1 cellular context compared by ENCODE assay signal in the genomic region with DNA sequence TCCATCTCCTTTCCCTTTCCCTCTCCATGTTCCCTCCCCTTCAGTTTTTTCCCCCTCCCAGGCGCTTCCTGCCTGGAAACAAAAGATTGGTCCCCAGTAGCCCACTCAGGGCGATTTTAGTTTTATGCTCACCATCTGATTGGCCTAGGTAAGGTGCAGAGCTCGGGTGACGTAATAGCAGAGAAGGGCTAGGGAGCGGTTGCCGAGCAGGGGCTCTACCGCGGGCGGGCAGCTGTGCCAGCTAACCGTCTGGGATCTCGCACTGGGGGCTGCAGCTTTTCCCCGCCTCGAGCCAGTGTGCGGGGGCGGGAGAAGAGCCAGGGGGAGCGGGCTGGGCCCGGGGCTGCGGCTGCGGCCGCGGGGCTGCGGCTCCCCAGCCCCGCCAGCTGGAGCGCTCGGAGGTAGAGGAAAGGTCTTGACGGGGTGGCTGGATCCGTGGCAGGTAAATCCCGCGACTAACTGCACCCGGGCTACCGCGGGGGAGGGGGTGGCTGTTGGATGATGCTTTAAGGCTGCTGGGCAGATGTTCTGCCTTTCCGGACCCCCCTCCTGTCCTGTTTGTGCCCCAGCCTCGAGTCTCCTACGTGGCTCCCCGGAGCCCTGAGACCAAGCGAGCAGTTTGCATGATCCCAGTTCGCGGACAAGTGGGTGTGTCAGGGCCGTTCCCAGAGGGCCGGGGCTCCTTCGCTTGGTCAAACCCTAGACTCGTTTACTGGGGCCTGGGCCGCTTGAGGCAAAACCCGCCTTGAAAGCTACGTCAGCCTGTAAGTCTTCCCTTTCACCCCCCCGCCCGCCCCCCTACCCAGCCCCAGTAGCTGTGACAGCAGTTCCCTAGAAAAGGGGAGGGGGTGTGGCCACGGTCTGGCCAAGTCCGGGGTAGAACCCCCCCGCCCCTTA.
TF ChIP-seq lines count a peak whose summit lies in the region.

A gene (plus strand): TSS at position 218 of the 897 bp plus-strand sequence. CDS start 26,913 bp downstream, outside the sequence.

TF ChIP-seq in HEK293, 187 proteins besides CTCF, POLR2A, EP300 and RAD21 (continued from another document):
- TF ChIP-seq, protein P1, sequence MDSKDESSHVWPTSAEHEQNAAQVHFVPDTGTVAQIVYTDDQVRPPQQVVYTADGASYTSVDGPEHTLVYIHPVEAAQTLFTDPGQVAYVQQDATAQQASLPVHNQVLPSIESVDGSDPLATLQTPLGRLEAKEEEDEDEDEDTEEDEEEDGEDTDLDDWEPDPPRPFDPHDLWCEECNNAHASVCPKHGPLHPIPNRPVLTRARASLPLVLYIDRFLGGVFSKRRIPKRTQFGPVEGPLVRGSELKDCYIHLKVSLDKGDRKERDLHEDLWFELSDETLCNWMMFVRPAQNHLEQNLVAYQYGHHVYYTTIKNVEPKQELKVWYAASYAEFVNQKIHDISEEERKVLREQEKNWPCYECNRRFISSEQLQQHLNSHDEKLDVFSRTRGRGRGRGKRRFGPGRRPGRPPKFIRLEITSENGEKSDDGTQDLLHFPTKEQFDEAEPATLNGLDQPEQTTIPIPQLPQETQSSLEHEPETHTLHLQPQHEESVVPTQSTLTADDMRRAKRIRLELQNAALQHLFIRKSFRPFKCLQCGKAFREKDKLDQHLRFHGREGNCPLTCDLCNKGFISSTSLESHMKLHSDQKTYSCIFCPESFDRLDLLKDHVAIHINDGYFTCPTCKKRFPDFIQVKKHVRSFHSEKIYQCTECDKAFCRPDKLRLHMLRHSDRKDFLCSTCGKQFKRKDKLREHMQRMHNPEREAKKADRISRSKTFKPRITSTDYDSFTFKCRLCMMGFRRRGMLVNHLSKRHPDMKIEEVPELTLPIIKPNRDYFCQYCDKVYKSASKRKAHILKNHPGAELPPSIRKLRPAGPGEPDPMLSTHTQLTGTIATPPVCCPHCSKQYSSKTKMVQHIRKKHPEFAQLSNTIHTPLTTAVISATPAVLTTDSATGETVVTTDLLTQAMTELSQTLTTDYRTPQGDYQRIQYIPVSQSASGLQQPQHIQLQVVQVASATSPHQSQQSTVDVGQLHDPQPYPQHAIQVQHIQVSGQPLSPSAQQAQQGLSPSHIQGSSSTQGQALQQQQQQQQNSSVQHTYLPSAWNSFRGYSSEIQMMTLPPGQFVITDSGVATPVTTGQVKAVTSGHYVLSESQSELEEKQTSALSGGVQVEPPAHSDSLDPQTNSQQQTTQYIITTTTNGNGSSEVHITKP (tag by site-specific recombination; IDR thresholded peaks at IDR 0.05) = 0 out of 2 replicates have a peak, but pooled peaks have one; percentile 13
- TF ChIP-seq, protein P2, sequence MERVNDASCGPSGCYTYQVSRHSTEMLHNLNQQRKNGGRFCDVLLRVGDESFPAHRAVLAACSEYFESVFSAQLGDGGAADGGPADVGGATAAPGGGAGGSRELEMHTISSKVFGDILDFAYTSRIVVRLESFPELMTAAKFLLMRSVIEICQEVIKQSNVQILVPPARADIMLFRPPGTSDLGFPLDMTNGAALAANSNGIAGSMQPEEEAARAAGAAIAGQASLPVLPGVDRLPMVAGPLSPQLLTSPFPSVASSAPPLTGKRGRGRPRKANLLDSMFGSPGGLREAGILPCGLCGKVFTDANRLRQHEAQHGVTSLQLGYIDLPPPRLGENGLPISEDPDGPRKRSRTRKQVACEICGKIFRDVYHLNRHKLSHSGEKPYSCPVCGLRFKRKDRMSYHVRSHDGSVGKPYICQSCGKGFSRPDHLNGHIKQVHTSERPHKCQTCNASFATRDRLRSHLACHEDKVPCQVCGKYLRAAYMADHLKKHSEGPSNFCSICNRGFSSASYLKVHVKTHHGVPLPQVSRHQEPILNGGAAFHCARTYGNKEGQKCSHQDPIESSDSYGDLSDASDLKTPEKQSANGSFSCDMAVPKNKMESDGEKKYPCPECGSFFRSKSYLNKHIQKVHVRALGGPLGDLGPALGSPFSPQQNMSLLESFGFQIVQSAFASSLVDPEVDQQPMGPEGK (tag by site-specific recombination; IDR thresholded peaks at IDR 0.05) = 0 out of 2 replicates have a peak, but pooled peaks have one; percentile 17
- 0 out of 2 replicates have a peak, but pooled peaks have one; percentile 46 for TF ChIP-seq ZNF629 (tag by site-specific recombination; IDR thresholded peaks at IDR 0.05)
- TF ChIP-seq KLF7 (tag by site-specific recombination; IDR thresholded peaks at IDR 0.05; ENCODE audit: borderline replicate concordance) = no peak
- TF ChIP-seq, protein P3, sequence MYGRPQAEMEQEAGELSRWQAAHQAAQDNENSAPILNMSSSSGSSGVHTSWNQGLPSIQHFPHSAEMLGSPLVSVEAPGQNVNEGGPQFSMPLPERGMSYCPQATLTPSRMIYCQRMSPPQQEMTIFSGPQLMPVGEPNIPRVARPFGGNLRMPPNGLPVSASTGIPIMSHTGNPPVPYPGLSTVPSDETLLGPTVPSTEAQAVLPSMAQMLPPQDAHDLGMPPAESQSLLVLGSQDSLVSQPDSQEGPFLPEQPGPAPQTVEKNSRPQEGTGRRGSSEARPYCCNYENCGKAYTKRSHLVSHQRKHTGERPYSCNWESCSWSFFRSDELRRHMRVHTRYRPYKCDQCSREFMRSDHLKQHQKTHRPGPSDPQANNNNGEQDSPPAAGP (tag by site-specific recombination; IDR thresholded peaks at IDR 0.05) = no peak
- peak; percentile 70 for TF ChIP-seq SP2 (tag by site-specific recombination; IDR thresholded peaks at IDR 0.05)
- TF ChIP-seq ZBTB20 (tag by site-specific recombination; IDR thresholded peaks at IDR 0.05) = peak; percentile 33; the same call in 1 of the 2 replicates
- peak; percentile 51; the same call in 1 of the 2 replicates for TF ChIP-seq ZBTB48 (tag by site-specific recombination; IDR thresholded peaks at IDR 0.05)
- peak; percentile 75 for TF ChIP-seq ZNF341 (tag by site-specific recombination; IDR thresholded peaks at IDR 0.05; ENCODE audit: low read depth)
- no peak for TF ChIP-seq ZNF366 (tag by site-specific recombination; conservative IDR thresholded peaks at IDR 0.05)
- TF ChIP-seq, protein P4, sequence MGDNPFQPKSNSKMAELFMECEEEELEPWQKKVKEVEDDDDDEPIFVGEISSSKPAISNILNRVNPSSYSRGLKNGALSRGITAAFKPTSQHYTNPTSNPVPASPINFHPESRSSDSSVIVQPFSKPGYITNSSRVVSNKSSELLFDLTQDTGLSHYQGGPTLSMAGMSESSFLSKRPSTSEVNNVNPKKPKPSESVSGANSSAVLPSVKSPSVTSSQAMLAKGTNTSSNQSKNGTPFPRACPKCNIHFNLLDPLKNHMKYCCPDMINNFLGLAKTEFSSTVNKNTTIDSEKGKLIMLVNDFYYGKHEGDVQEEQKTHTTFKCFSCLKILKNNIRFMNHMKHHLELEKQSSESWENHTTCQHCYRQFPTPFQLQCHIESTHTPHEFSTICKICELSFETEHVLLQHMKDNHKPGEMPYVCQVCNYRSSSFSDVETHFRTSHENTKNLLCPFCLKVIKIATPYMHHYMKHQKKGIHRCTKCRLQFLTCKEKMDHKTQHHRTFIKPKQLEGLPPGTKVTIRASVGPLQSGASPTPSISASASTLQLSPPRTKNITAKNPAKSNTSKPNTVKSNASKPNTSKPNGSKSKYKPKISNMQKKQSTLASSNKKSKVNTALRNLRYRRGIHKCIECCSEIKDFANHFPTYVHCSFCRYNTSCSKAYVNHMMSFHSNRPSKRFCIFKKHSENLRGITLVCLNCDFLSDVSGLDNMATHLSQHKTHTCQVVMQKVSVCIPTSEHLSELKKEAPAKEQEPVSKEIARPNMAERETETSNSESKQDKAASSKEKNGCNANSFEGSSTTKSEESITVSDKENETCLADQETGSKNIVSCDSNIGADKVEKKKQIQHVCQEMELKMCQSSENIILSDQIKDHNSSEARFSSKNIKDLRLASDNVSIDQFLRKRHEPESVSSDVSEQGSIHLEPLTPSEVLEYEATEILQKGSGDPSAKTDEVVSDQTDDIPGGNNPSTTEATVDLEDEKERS (tag by site-specific recombination; IDR thresholded peaks at IDR 0.05) = no peak
- TF ChIP-seq, protein P5, sequence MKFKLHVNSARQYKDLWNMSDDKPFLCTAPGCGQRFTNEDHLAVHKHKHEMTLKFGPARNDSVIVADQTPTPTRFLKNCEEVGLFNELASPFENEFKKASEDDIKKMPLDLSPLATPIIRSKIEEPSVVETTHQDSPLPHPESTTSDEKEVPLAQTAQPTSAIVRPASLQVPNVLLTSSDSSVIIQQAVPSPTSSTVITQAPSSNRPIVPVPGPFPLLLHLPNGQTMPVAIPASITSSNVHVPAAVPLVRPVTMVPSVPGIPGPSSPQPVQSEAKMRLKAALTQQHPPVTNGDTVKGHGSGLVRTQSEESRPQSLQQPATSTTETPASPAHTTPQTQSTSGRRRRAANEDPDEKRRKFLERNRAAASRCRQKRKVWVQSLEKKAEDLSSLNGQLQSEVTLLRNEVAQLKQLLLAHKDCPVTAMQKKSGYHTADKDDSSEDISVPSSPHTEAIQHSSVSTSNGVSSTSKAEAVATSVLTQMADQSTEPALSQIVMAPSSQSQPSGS (tag by site-specific recombination; IDR thresholded peaks at IDR 0.05; ENCODE audit: low read depth) = peak; percentile 74; the same call in 1 of the 2 replicates
- TF ChIP-seq ZFHX2 (tag by site-specific recombination; conservative IDR thresholded peaks at IDR 0.05) = peak; percentile 20; the same call in 1 of the 2 replicates
